ENCODE assay signal across 10 cellular contexts in the genomic region with DNA sequence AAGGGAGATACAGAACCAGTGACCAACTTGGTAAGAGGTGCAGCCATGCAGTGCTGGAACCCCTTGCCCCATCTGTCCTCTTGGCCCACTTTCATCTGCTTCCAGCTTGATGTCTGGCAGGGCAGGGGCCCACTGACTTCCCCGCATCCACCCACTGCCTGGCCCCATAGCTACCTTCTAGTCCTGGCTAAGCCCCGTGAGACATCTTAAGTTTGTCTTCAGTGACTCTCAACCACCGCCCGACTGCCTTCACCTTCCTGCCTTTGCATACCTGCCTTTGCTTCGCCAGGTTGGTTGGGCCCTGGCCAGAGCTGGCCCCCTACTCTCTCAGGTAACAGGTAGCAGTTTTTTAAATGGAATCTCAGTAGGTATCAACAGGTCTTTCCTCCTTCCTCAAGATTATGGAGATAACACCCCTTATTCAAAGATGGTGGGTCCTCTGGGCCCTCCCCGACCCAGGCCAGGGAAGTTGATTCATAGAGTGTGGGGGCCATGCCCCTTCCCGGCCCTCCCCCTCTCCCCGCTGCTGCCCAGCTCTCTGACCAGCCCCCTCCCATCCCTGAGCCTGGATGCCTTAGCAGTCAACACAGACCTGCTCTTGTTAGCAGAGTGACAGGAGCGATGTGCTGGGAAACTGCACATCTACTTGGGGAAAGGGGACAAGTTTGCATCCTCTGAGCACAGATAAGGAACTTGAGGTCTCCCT. TPM values are rescaled to one million over a fixed set of nuclear protein-coding genes. Genes with fewer than 3 reads are reported as not detected.
DNase-seq lines count a peak whose midpoint lies in the region; ATAC-seq and TF ChIP-seq lines count a peak whose summit lies in the region.
"Had no signal": no experiment of that assay in that cellular context is flagged by ENCODE, and none has a peak within 500 bp of the region (broad histone marks: within the 10 kb centered on the region; RNA-seq: fewer than 3 reads in every experiment).

No MANE protein-coding gene starts in this region.

- intact Hi-C loops in activated CD4-positive, alpha-beta T cell treated with anti-CD3 and anti-CD28 coated beads for 36 hours (cut with DNase I, micrococcal nuclease): loop anchor here (1.0 to 10.0 kb wide), 11 partner anchors 13 to 1925 kb away; partner anchors contain the start of genes ACTR1B (in 1 of the 2), ANKRD36 (in 1 of the 2), DUSP2 (in 1 of the 2) and LMAN2L (in 1 of the 2)
- intact Hi-C loops in ovary (cut with DNase I): loop anchor here in 2 of 4 donors (10.0 kb wide), 2 partner anchors 95 to 415 kb away; partner anchors contain the start of gene KANSL3 (in 1 of the 2)

- H3K27ac ChIP-seq in Peyer's patch (peak overlapping the region; percentile 92 to 100 (median 98)), ovary (no peak overlapping the region)

- CTCF ChIA-PET in activated CD4-positive, alpha-beta T cell treated with anti-CD3 and anti-CD28 coated beads for 36 hours (lab: Charles Lee): interaction anchor here (1.1 to 9.2 kb wide), 5 partner anchors 12 to 239 kb away, joined by 3 to 95 read pairs (median 10); no protein-coding TSS in a partner anchor

- no peak for TF ChIP-seq CTCF in Peyer's patch (IDR thresholded peaks at IDR 0.05)
- TF ChIP-seq CTCF in ovary (IDR thresholded peaks at IDR 0.05): no peak

- H3K4me1 Mint-ChIP-seq in activated CD4-positive, alpha-beta T cell treated with anti-CD3 and anti-CD28 coated beads for 36 hours: peaks cover 65% of the 10 kb centered on the region
- H3K4me1 Mint-ChIP-seq in stimulated activated naive CD8-positive, alpha-beta T cell treated with anti-CD3 and anti-CD28 coated beads, Interleukin-15, amount 100 ng/mL, for 72 hours: peaks cover 66% of the 10 kb centered on the region

- H3K36me3 Mint-ChIP-seq in activated CD4-positive, alpha-beta T cell treated with anti-CD3 and anti-CD28 coated beads for 36 hours (ENCODE audit: low read depth): peaks cover 71% of the 10 kb centered on the region

- peak; percentile 2 for ATAC-seq in activated CD4-positive, alpha-beta T cell treated with anti-CD3 and anti-CD28 coated beads for 36 hours
- peak; percentile 0 for ATAC-seq in stimulated activated naive CD8-positive, alpha-beta T cell treated with anti-CD3 and anti-CD28 coated beads, Interleukin-15, amount 100 ng/mL, for 72 hours

- H3K9me3 Mint-ChIP-seq in activated CD4-positive, alpha-beta T cell treated with anti-CD3 and anti-CD28 coated beads for 36 hours (ENCODE audit: low read depth): no peaks in the 10 kb centered on the region
- H3K9me3 Mint-ChIP-seq in stimulated activated naive CD8-positive, alpha-beta T cell treated with anti-CD3 and anti-CD28 coated beads, Interleukin-15, amount 100 ng/mL, for 72 hours: no peaks in the 10 kb centered on the region

- TF ChIP-seq POLR2A in Peyer's patch (IDR thresholded peaks at IDR 0.05) (no peak), ovary (IDR thresholded peaks at IDR 0.05) (no peak)

- DNase-seq in activated CD4-positive, alpha-beta T cell treated with anti-CD3 and anti-CD28 coated beads for 36 hours: no peak
- DNase-seq in activated CD4-positive, alpha-beta T cell treated with anti-CD3 and anti-CD28 coated beads, Interleukin-2, amount 50 U/mL, for 4 hours: no peak
- DNase-seq in Peyer's patch (peak in 1 of 3 donors; percentile 46), ovary (no peak), LoVo (ENCODE audit: low spot score) (no peak), NCI-H2081 treated with DMSO at 0.1 percent for 48 hours (lab: John Stamatoyannopoulos, UW) (no peak)
- DNase-seq in stimulated activated naive CD8-positive, alpha-beta T cell treated with anti-CD3 and anti-CD28 coated beads, Interleukin-15, amount 100 ng/mL, for 72 hours: no peak

- H3K36me3 ChIP-seq in Peyer's patch (no peaks in the 10 kb centered on the region), ovary (no peaks in the 10 kb centered on the region)

- POLR2A ChIA-PET in activated CD4-positive, alpha-beta T cell treated with anti-CD3 and anti-CD28 coated beads for 36 hours (lab: Charles Lee): interaction anchor here (0.5 to 6.0 kb wide), 10 partner anchors 9 to 381 kb away, joined by 3 to 144 read pairs (median 4); no protein-coding TSS in a partner anchor

- peak overlapping the region; percentile 96 for H3K27ac Mint-ChIP-seq in activated CD4-positive, alpha-beta T cell treated with anti-CD3 and anti-CD28 coated beads for 36 hours
- H3K27ac Mint-ChIP-seq in stimulated activated naive CD8-positive, alpha-beta T cell treated with anti-CD3 and anti-CD28 coated beads, Interleukin-15, amount 100 ng/mL, for 72 hours: peak overlapping the region; percentile 85 to 100

- H3K9me3 ChIP-seq in Peyer's patch (no peaks in the 10 kb centered on the region), iPS-18c (ENCODE audit: control insufficient read depth, insufficient read depth, low read length) (no peaks in the 10 kb centered on the region), ovary (no peaks in the 10 kb centered on the region)

- WGBS in ovary, 3 donors: 83 to 89% (median 86%) methylated on average over 9 of the region's 9 CpGs

- H3K4me3 Mint-ChIP-seq in activated CD4-positive, alpha-beta T cell treated with anti-CD3 and anti-CD28 coated beads for 36 hours: peak overlapping the region; percentile 97
- H3K4me3 Mint-ChIP-seq in stimulated activated naive CD8-positive, alpha-beta T cell treated with anti-CD3 and anti-CD28 coated beads, Interleukin-15, amount 100 ng/mL, for 72 hours: peak overlapping the region; percentile 88 to 96

- H3K4me1 ChIP-seq in Peyer's patch: peaks cover 4 to 38% (median 20%) of the 10 kb centered on the region in 4 donors
- peaks cover 6% of the 10 kb centered on the region for H3K4me1 ChIP-seq in ovary (ENCODE audit: insufficient read depth)

- H3K27me3 ChIP-seq in Peyer's patch (no peaks in the 10 kb centered on the region), ovary (no peaks in the 10 kb centered on the region)

- H3K4me3 ChIP-seq in Peyer's patch (peak overlapping the region; percentile 84 to 99 (median 87)), iPS-18c (ENCODE audit: insufficient read depth, low read depth, low read length) (0 out of 2 replicates have a peak overlapping the region, but pooled peaks have one; percentile 71), ovary (no peak overlapping the region)

- no peaks in the 10 kb centered on the region for H3K27me3 Mint-ChIP-seq in activated CD4-positive, alpha-beta T cell treated with anti-CD3 and anti-CD28 coated beads for 36 hours
- no peaks in the 10 kb centered on the region for H3K27me3 Mint-ChIP-seq in stimulated activated naive CD8-positive, alpha-beta T cell treated with anti-CD3 and anti-CD28 coated beads, Interleukin-15, amount 100 ng/mL, for 72 hours

- no peak for TF ChIP-seq EP300 in ovary (IDR thresholded peaks at IDR 0.05)

RNA-seq across cellular contexts. Expression of gene ARID5A, which starts 2.8 kb away (rescaled TPM):
- total RNA-seq in activated CD4-positive, alpha-beta T cell treated with anti-CD3 and anti-CD28 coated beads for 36 hours: 100 to 1,000 TPM; 179 to 191 TPM
- total RNA-seq in Peyer's patch: 10 to 100 TPM in 3 of 4 donors, 1 to 10 TPM in 1; 3.9 to 44.6 (median 16.9) TPM
- 10 to 100 TPM; 11.7 to 46.1 (median 17.1) TPM for total RNA-seq in ovary
- 10 to 100 TPM in 1 of 2 donors, 1 to 10 TPM in 1; 1.5 to 24.4 TPM for polyA plus RNA-seq in ovary

RNA-seq across cellular contexts. Expression of gene NEURL3, which starts 34.2 kb away (rescaled TPM):
- total RNA-seq in activated CD4-positive, alpha-beta T cell treated with anti-CD3 and anti-CD28 coated beads for 36 hours: under 1 TPM; 0.33 to 0.41 TPM
- 10 to 100 TPM in 2 of 4 donors, 1 to 10 TPM in 1, not detected in 1; 1.7 to 23.6 (median 20.2) TPM for total RNA-seq in Peyer's patch
- total RNA-seq in ovary: not detected
- under 1 TPM in 1 of 2 donors, not detected in 1; 0.06 TPM for polyA plus RNA-seq in ovary
- total RNA-seq: A673, HT1080 had no signal

Comparison
In these comparisons a context has a peak if more than half of its experiments do, and no peak if none do; other contexts are left out.
1. H3K27ac ChIP-seq: peak in Peyer's patch (4 of 4); none in ovary (0 of 2).